23 cellular contexts compared by ENCODE assay signal in the genomic region with DNA sequence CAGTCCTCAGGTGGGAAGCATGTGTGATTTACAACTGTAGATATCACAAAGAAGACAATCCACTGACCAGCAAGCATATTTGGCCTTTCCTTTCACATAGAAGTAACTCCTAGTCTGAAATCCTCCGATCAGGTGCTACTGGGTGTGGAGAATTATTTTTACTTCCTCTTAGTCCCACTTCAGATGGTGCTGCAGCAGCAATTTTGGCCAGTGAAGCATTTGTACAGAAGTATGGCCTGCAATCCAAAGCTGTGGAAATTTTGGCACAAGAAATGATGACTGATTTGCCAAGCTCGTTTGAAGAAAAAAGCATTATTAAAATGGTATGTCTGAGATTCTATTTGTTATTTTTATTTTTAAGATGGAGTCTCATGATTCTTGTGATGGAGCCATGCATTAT.
"Had no signal": no experiment of that assay in that cellular context is flagged by ENCODE, and none has a peak within 500 bp of the region (broad histone marks: within the 10 kb centered on the region; RNA-seq: fewer than 3 reads in every experiment).

No MANE protein-coding gene starts in this region.

- ATAC-seq: activated CD4-positive, CD25-positive, alpha-beta regulatory T cell treated with anti-CD3 and anti-CD28 coated beads, Interleukin-2, amount 50 U/mL, for 24 hours; activated CD8-positive, alpha-beta T cell treated with anti-CD3 and anti-CD28 coated beads for 36 hours; activated T-cell treated with anti-CD3 and anti-CD28 coated beads, Interleukin-2, amount 50 U/mL, for 72 hours; SK-N-SH treated with all-trans-retinoic acid at 6 μM for 48 hours had no signal

- DNase-seq: activated CD4-positive, alpha-beta T cell treated with anti-CD3 and anti-CD28 coated beads for 4 hours; activated CD8-positive, alpha-beta memory T cell treated with anti-CD3 and anti-CD28 coated beads, Interleukin-2, amount 50 U/mL, for 4 hours; activated CD8-positive, alpha-beta T cell treated with anti-CD3 and anti-CD28 coated beads for 36 hours; activated gamma-delta T cell treated with Interleukin-2 at 50 U/mL for 16 hours; activated naive CD4-positive, alpha-beta T cell treated with anti-CD3 and anti-CD28 coated beads, Interleukin-2, amount 10 ng/mL, durations not matched to agents 7 days and 5 days; activated naive CD8-positive, alpha-beta T cell treated with anti-CD3 and anti-CD28 coated beads, Interleukin-2, amount 10 ng/mL, durations not matched to agents 7 days and 5 days; activated T-cell treated with anti-CD3 and anti-CD28 coated beads, Interleukin-2, amount 50 U/mL, for 72 hours; aorta; caudate nucleus; MG63; MV-4-11; NCI-H1092 treated with DMSO at 0.1 percent for 48 hours; NCI-H1417 treated with DMSO at 0.1 percent for 48 hours; NCI-H1694; NCI-H2029; NCI-H510A treated with DMSO at 0.1 percent for 48 hours; NCI-H69; Peyer's patch; SHP77; SW 1271 had no signal

- H3K27ac Mint-ChIP-seq: activated CD8-positive, alpha-beta T cell treated with anti-CD3 and anti-CD28 coated beads for 36 hours; activated naive CD4-positive, alpha-beta T cell treated with anti-CD3 and anti-CD28 coated beads, Interleukin-2, amount 10 ng/mL, durations not matched to agents 7 days and 5 days; activated naive CD8-positive, alpha-beta T cell treated with anti-CD3 and anti-CD28 coated beads, Interleukin-2, amount 10 ng/mL, durations not matched to agents 7 days and 5 days; activated T-cell treated with anti-CD3 and anti-CD28 coated beads, Interleukin-2, amount 50 U/mL, for 72 hours; activated T-helper 2 cell treated with anti-CD3 and anti-CD28 coated beads, Interferon-gamma antibody, Interleukin-2, Interleukin-4, amounts not matched to agents 10 μg/mL and 5 μg/mL and 100 μg/mL, durations not matched to agents 14 hours and 24 hours and 36 hours had no signal
